In the genomic region with DNA sequence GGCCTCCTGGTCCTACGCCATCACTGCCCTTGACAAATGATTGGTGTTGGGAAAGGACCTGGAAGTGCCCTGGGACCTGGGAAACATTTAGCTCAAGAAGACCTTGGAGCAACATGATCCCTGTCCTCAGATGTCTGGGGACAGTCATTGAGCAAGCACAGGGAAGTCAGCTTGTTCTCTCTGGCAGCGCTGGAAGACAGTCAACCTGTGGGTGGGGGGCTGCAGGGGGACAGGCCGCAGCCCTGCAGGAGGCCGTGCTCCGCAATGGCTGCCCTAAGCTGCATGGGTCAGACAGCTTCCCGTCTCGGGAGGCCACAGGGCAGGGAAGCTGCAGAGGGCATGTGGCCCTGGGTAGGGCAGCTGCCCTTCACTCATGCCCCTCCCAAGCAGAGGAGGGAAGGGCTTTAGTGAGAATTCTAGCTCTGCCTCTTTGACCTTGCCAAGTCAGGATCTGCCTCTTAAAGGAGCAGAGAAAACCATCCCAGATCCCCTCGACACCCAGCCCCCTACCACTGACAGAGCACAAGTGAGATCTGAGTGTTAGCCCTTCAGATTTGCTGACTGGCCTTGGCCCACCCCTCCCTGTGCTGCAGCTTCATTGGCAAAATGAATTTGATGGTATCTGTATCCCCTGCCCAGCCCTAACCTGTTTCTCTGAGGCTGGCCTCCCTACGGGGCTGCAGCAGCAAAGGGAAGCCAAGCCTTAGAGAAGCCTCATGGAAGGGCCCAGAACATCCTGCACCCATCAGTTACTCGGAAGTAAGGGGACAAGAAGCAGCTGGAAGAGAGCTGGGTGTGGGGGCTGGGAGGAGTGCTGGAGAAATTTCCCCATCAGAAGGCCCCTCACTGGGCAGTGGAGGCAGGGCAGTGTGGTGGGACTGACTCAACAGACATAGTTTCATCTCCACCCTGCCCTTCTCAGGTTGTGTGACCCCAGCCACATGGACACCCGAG, we compare ENCODE assay signal across 13 cellular contexts. TPM values are rescaled to one million over a fixed set of nuclear protein-coding genes. Genes with fewer than 3 reads are reported as not detected.
DNase-seq lines count a peak whose midpoint lies in the region; ATAC-seq, FAIRE-seq and TF ChIP-seq lines count a peak whose summit lies in the region.
"Had no signal": no experiment of that assay in that cellular context is flagged by ENCODE, and none has a peak within 500 bp of the region (broad histone marks: within the 10 kb centered on the region; RNA-seq: fewer than 3 reads in every experiment).

No MANE protein-coding gene starts in this region.

- no peak for ATAC-seq in stimulated activated effector memory CD8-positive, alpha-beta T cell treated with anti-CD3 and anti-CD28 coated beads, Interleukin-12 subunit alpha, Interleukin-12 subunit beta, amount 100 ng/mL, for 72 hours
- ATAC-seq in HG03039 (IDR thresholded peaks at IDR 0.05; ENCODE audit: unreplicated experiment) = no peak
- no peak for ATAC-seq in HG03565 (IDR thresholded peaks at IDR 0.05; ENCODE audit: unreplicated experiment)

- no peaks in the 10 kb centered on the region for H3K27me3 ChIP-seq in bronchial epithelial cell (ENCODE audit: control insufficient read depth, insufficient read depth, low read length)
- H3K27me3 ChIP-seq in mesendoderm (ENCODE audit: insufficient read depth, low read length, poor library complexity) = no peaks in the 10 kb centered on the region
- H3K27me3 ChIP-seq in prostate gland (replicated peaks; ENCODE audit: insufficient read depth) = no peaks in the 10 kb centered on the region

- H3K27ac Mint-ChIP-seq in T-helper 1 cell treated with Interleukin-12 subunit alpha and Interleukin-12 subunit beta and Interleukin-4 antibody, amounts not matched to agents 30 μg/mL and 1 μg/mL, for 36 hours = peak overlapping the region; percentile 11
- H3K27ac Mint-ChIP-seq in stimulated activated effector memory CD8-positive, alpha-beta T cell treated with anti-CD3 and anti-CD28 coated beads, Interleukin-12 subunit alpha, Interleukin-12 subunit beta, amount 100 ng/mL, for 72 hours = peak overlapping the region; percentile 82

- peak overlapping the region; percentile 60 for H2AK5ac ChIP-seq in mesendoderm (ENCODE audit: low read length)

- no peak overlapping the region for H3K4me2 ChIP-seq in mesendoderm (ENCODE audit: low read length)

- peak overlapping the region; percentile 40 for H3K9ac ChIP-seq in mesendoderm (ENCODE audit: low read length)

- H3K27me3 Mint-ChIP-seq in T-helper 1 cell treated with Interleukin-12 subunit alpha and Interleukin-12 subunit beta and Interleukin-4 antibody, amounts not matched to agents 30 μg/mL and 1 μg/mL, for 36 hours (ENCODE audit: low read depth) = no peaks in the 10 kb centered on the region

- peaks cover 35% of the 10 kb centered on the region for H3K4me1 Mint-ChIP-seq in T-helper 1 cell treated with Interleukin-12 subunit alpha and Interleukin-12 subunit beta and Interleukin-4 antibody, amounts not matched to agents 30 μg/mL and 1 μg/mL, for 36 hours (ENCODE audit: low read depth)
- peaks cover 65% of the 10 kb centered on the region for H3K4me1 Mint-ChIP-seq in stimulated activated effector memory CD8-positive, alpha-beta T cell treated with anti-CD3 and anti-CD28 coated beads, Interleukin-12 subunit alpha, Interleukin-12 subunit beta, amount 100 ng/mL, for 72 hours

- TF ChIP-seq POLR2A in prostate gland (IDR thresholded peaks at IDR 0.05) = no peak

- H3K27ac ChIP-seq in mesendoderm (ENCODE audit: low read depth, low read length) (no peak overlapping the region), prostate gland (no peak overlapping the region)

- peak; percentile 62 for FAIRE-seq in bronchial epithelial cell (lab: Jason Lieb, UNC)
- FAIRE-seq: frontal cortex, RCC 7860 had no signal

- peak overlapping the region; percentile 43 for H2BK5ac ChIP-seq in mesendoderm (ENCODE audit: low read length)

- no peaks in the 10 kb centered on the region for H3K9me3 Mint-ChIP-seq in T-helper 1 cell treated with Interleukin-12 subunit alpha and Interleukin-12 subunit beta and Interleukin-4 antibody, amounts not matched to agents 30 μg/mL and 1 μg/mL, for 36 hours
- H3K9me3 Mint-ChIP-seq in stimulated activated effector memory CD8-positive, alpha-beta T cell treated with anti-CD3 and anti-CD28 coated beads, Interleukin-12 subunit alpha, Interleukin-12 subunit beta, amount 100 ng/mL, for 72 hours = no peaks in the 10 kb centered on the region

- no peak overlapping the region for H3K18ac ChIP-seq in mesendoderm (ENCODE audit: low read length)

- H3K4me3 Mint-ChIP-seq in T-helper 1 cell treated with Interleukin-12 subunit alpha and Interleukin-12 subunit beta and Interleukin-4 antibody, amounts not matched to agents 30 μg/mL and 1 μg/mL, for 36 hours = no peak overlapping the region
- peak overlapping the region; percentile 20 for H3K4me3 Mint-ChIP-seq in stimulated activated effector memory CD8-positive, alpha-beta T cell treated with anti-CD3 and anti-CD28 coated beads, Interleukin-12 subunit alpha, Interleukin-12 subunit beta, amount 100 ng/mL, for 72 hours

- H4K8ac ChIP-seq in mesendoderm (ENCODE audit: low read depth, low read length) = no peak overlapping the region

- no peak overlapping the region for H2BK120ac ChIP-seq in mesendoderm (ENCODE audit: low read depth, low read length)

- no peaks in the 10 kb centered on the region for H3K79me1 ChIP-seq in mesendoderm (ENCODE audit: low read length)

- H2BK15ac ChIP-seq in mesendoderm (replicated peaks; ENCODE audit: low read depth) = no peak overlapping the region

- no peak overlapping the region for H3K4ac ChIP-seq in mesendoderm (ENCODE audit: low read depth, low read length)

- DNase-seq in T-helper 1 cell (no peak), bronchial epithelial cell (ENCODE audit: low read depth) (no peak), mesendoderm (no peak), prostate gland (ENCODE audit: low spot score) (no peak)
- no peak for DNase-seq in stimulated activated effector memory CD8-positive, alpha-beta T cell treated with anti-CD3 and anti-CD28 coated beads, Interleukin-12 subunit alpha, Interleukin-12 subunit beta, amount 100 ng/mL, for 72 hours (ENCODE audit: low spot score in 2 of 2)
- DNase-seq: 8988T, DMS79 treated with DMSO at 0.1 percent for 48 hours, NCI-H226 had no signal

- no peak overlapping the region for H4K5ac ChIP-seq in mesendoderm (ENCODE audit: low read length)

- WGBS in mesendoderm (ENCODE audit: extremely low coverage, insufficient coverage, low lambda C conversion rate) = no CpG with 5 or more reads among the region's 11 CpGs
- WGBS in prostate gland = 59% methylated on average over 11 of the region's 11 CpGs

- TF ChIP-seq CTCF in bronchial epithelial cell (IDR thresholded peaks at IDR 0.05; ENCODE audit: insufficient read depth, low read length, severe bottlenecking) = no peak
- TF ChIP-seq CTCF in prostate gland (IDR thresholded peaks at IDR 0.05) = no peak

- H3K56ac ChIP-seq in mesendoderm (ENCODE audit: low read length) = peak overlapping the region; percentile 64

- H3K4me1 ChIP-seq in mesendoderm (ENCODE audit: control insufficient read depth, low read depth, low read length) = peaks cover 8% of the 10 kb centered on the region
- H3K4me1 ChIP-seq in prostate gland (replicated peaks) = no peaks in the 10 kb centered on the region

- intact Hi-C loops in prostate gland (cut with DNase I) = loop anchor here (10.0 kb wide), 1 partner anchor 132 kb away; a partner anchor contains a TSS

- no peaks in the 10 kb centered on the region for H3K79me2 ChIP-seq in mesendoderm (ENCODE audit: control insufficient read depth, insufficient read depth, low read length)

- peaks cover 1% of the 10 kb centered on the region for H3K36me3 ChIP-seq in bronchial epithelial cell (ENCODE audit: control insufficient read depth, insufficient read depth, low read length)
- no peaks in the 10 kb centered on the region for H3K36me3 ChIP-seq in mesendoderm (ENCODE audit: control insufficient read depth, insufficient read depth, low read length)
- no peaks in the 10 kb centered on the region for H3K36me3 ChIP-seq in prostate gland

- H3K9me3 ChIP-seq in prostate gland = no peaks in the 10 kb centered on the region

- H3K23ac ChIP-seq in mesendoderm (ENCODE audit: low read length) = peak overlapping the region; percentile 33

- H3K36me3 Mint-ChIP-seq in T-helper 1 cell treated with Interleukin-12 subunit alpha and Interleukin-12 subunit beta and Interleukin-4 antibody, amounts not matched to agents 30 μg/mL and 1 μg/mL, for 36 hours (ENCODE audit: low read depth) = peaks cover 24% of the 10 kb centered on the region
- H3K36me3 Mint-ChIP-seq in stimulated activated effector memory CD8-positive, alpha-beta T cell treated with anti-CD3 and anti-CD28 coated beads, Interleukin-12 subunit alpha, Interleukin-12 subunit beta, amount 100 ng/mL, for 72 hours = peaks cover 28% of the 10 kb centered on the region

- no peak overlapping the region for H3K4me3 ChIP-seq in bronchial epithelial cell (ENCODE audit: low read depth, low read length)
- H3K4me3 ChIP-seq in mesendoderm (ENCODE audit: low read length) = no peak overlapping the region
- H3K4me3 ChIP-seq in prostate gland = no peak overlapping the region

RNA-seq across cellular contexts. Expression of a gene that starts 6.2 kb away (rescaled TPM):
- total RNA-seq in bronchial epithelial cell (44.2 and 66.4 TPM in 2 replicates), prostate gland (100 to 1,000 TPM in 1 of 2 donors, 10 to 100 TPM in 1; 62.7 to 128 TPM)
- 83.8 TPM for polyA plus RNA-seq in mesendoderm (2013, experiment 1 of 2)
- polyA plus RNA-seq in mesendoderm (2013, experiment 2 of 2) = 84.9 TPM

RNA-seq across cellular contexts. Expression of a gene that starts 26.2 kb away (rescaled TPM):
- total RNA-seq in bronchial epithelial cell (5.4 and 6.1 TPM in 2 replicates), prostate gland (10 to 100 TPM; 12.0 to 20.7 TPM)
- polyA plus RNA-seq in mesendoderm (2013, experiment 1 of 2) = 8.3 TPM
- polyA plus RNA-seq in mesendoderm (2013, experiment 2 of 2) = 8.0 TPM
